Comparison of ENCODE assay signal across 1 cellular context in genomic region chr15:80913541-80913940, GRCh38.
A peak's percentile ranks its signal among the peaks of the same experiment; 100 is the strongest.
TF ChIP-seq lines count a peak whose summit lies in the region.

No MANE protein-coding gene starts in this region.

TF ChIP-seq in HepG2, 621 proteins besides CTCF, POLR2A, EP300 and RAD21 (continued from another document):
- TF ChIP-seq ZNF557 (CRISPR knock-in tag; IDR thresholded peaks at IDR 0.05) = no peak
- TF ChIP-seq TEF (CRISPR knock-in tag; IDR thresholded peaks at IDR 0.05) = no peak
- no peak for TF ChIP-seq NR2F6 (IDR thresholded peaks at IDR 0.05)
- 0 out of 2 replicates have a peak, but pooled peaks have one; percentile 26 for TF ChIP-seq NR2F6 (CRISPR knock-in tag; IDR thresholded peaks at IDR 0.05)
- TF ChIP-seq ZNF720 (CRISPR knock-in tag; IDR thresholded peaks at IDR 0.05) = no peak
- no peak for TF ChIP-seq HHEX (CRISPR knock-in tag; IDR thresholded peaks at IDR 0.05)
- TF ChIP-seq RBAK (CRISPR knock-in tag; IDR thresholded peaks at IDR 0.05) = no peak
- no peak for TF ChIP-seq ZNF274 (CRISPR knock-in tag; IDR thresholded peaks at IDR 0.05)
- no peak for TF ChIP-seq RFXAP (CRISPR knock-in tag; IDR thresholded peaks at IDR 0.05; ENCODE audit: borderline replicate concordance)
- TF ChIP-seq FLYWCH1 (CRISPR knock-in tag; IDR thresholded peaks at IDR 0.05) = no peak
- TF ChIP-seq GATAD1 (CRISPR knock-in tag; IDR thresholded peaks at IDR 0.05) = no peak
- TF ChIP-seq, protein P1, sequence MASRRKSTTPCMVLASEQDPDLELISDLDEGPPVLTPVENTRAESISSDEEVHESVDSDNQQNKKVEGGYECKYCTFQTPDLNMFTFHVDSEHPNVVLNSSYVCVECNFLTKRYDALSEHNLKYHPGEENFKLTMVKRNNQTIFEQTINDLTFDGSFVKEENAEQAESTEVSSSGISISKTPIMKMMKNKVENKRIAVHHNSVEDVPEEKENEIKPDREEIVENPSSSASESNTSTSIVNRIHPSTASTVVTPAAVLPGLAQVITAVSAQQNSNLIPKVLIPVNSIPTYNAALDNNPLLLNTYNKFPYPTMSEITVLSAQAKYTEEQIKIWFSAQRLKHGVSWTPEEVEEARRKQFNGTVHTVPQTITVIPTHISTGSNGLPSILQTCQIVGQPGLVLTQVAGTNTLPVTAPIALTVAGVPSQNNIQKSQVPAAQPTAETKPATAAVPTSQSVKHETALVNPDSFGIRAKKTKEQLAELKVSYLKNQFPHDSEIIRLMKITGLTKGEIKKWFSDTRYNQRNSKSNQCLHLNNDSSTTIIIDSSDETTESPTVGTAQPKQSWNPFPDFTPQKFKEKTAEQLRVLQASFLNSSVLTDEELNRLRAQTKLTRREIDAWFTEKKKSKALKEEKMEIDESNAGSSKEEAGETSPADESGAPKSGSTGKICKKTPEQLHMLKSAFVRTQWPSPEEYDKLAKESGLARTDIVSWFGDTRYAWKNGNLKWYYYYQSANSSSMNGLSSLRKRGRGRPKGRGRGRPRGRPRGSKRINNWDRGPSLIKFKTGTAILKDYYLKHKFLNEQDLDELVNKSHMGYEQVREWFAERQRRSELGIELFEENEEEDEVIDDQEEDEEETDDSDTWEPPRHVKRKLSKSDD (CRISPR knock-in tag; IDR thresholded peaks at IDR 0.05; ENCODE audit: low read depth) = no peak
